Comparison of ENCODE assay signal across 1 cellular context in the genomic region with DNA sequence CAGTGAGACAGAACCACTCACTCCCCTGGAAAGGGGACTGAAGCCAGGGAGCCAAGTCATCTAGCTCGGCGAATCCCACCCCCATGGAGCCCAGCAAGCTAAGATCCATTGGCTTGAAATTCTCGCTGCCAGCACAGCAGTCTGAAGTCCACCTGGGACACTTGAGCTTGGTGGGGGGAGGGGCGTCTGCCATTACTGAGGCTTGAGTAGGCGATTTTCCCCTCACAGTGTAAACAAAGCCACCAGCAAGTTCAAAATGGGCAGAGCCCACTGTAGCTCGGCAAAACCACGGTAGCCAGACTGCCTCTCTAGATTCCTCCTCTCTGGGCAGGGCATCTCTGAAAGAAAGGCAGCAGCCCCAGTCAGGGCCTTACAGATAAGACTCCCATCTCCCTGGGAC.
A peak's percentile ranks its signal among the peaks of the same experiment; 100 is the strongest.
TF ChIP-seq lines count a peak whose summit lies in the region.
"Not testable (repeated sequence)": the region's sequence is repeated elsewhere in the genome, so short reads cannot be mapped to it uniquely, and the experiment has no call there.

No MANE protein-coding gene starts in this region.

TF ChIP-seq in HepG2, 621 proteins besides CTCF, POLR2A, EP300 and RAD21:
- TF ChIP-seq, protein P1, sequence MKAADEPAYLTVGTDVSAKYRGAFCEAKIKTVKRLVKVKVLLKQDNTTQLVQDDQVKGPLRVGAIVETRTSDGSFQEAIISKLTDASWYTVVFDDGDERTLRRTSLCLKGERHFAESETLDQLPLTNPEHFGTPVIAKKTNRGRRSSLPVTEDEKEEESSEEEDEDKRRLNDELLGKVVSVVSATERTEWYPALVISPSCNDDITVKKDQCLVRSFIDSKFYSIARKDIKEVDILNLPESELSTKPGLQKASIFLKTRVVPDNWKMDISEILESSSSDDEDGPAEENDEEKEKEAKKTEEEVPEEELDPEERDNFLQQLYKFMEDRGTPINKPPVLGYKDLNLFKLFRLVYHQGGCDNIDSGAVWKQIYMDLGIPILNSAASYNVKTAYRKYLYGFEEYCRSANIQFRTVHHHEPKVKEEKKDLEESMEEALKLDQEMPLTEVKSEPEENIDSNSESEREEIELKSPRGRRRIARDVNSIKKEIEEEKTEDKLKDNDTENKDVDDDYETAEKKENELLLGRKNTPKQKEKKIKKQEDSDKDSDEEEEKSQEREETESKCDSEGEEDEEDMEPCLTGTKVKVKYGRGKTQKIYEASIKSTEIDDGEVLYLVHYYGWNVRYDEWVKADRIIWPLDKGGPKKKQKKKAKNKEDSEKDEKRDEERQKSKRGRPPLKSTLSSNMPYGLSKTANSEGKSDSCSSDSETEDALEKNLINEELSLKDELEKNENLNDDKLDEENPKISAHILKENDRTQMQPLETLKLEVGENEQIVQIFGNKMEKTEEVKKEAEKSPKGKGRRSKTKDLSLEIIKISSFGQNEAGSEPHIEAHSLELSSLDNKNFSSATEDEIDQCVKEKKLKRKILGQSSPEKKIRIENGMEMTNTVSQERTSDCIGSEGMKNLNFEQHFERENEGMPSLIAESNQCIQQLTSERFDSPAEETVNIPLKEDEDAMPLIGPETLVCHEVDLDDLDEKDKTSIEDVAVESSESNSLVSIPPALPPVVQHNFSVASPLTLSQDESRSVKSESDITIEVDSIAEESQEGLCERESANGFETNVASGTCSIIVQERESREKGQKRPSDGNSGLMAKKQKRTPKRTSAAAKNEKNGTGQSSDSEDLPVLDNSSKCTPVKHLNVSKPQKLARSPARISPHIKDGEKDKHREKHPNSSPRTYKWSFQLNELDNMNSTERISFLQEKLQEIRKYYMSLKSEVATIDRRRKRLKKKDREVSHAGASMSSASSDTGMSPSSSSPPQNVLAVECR (CRISPR knock-in tag; IDR thresholded peaks at IDR 0.05; ENCODE audit: borderline replicate concordance) = 0 out of 2 replicates have a peak, but pooled peaks have one; percentile 38
- TF ChIP-seq ZNF644 (CRISPR knock-in tag; IDR thresholded peaks at IDR 0.05; ENCODE audit: low read depth) (0 out of 2 replicates have a peak, but pooled peaks have one; percentile 9), HOXA3 (CRISPR knock-in tag; IDR thresholded peaks at IDR 0.05) (peak; percentile 58), HNF4A (CRISPR knock-in tag; IDR thresholded peaks at IDR 0.05) (peak; percentile 69), SP4 (CRISPR knock-in tag; IDR thresholded peaks at IDR 0.05) (0 out of 2 replicates have a peak, but pooled peaks have one; percentile 1), ZNF329 (CRISPR knock-in tag; IDR thresholded peaks at IDR 0.05; ENCODE audit: low read depth) (0 out of 2 replicates have a peak, but pooled peaks have one; percentile 20), ZMYM4 (CRISPR knock-in tag; IDR thresholded peaks at IDR 0.05) (0 out of 2 replicates have a peak, but pooled peaks have one; percentile 37), FOXA1 (CRISPR knock-in tag; IDR thresholded peaks at IDR 0.05) (peak; percentile 61), FOXA3 (CRISPR knock-in tag; IDR thresholded peaks at IDR 0.05) (peak; percentile 57; the same call in 1 of the 2 replicates), SALL1 (CRISPR knock-in tag; IDR thresholded peaks at IDR 0.05) (peak; percentile 25; the same call in 1 of the 2 replicates), ZNF501 (CRISPR knock-in tag; IDR thresholded peaks at IDR 0.05) (0 out of 2 replicates have a peak, but pooled peaks have one; percentile 47)
- TF ChIP-seq, protein P2, sequence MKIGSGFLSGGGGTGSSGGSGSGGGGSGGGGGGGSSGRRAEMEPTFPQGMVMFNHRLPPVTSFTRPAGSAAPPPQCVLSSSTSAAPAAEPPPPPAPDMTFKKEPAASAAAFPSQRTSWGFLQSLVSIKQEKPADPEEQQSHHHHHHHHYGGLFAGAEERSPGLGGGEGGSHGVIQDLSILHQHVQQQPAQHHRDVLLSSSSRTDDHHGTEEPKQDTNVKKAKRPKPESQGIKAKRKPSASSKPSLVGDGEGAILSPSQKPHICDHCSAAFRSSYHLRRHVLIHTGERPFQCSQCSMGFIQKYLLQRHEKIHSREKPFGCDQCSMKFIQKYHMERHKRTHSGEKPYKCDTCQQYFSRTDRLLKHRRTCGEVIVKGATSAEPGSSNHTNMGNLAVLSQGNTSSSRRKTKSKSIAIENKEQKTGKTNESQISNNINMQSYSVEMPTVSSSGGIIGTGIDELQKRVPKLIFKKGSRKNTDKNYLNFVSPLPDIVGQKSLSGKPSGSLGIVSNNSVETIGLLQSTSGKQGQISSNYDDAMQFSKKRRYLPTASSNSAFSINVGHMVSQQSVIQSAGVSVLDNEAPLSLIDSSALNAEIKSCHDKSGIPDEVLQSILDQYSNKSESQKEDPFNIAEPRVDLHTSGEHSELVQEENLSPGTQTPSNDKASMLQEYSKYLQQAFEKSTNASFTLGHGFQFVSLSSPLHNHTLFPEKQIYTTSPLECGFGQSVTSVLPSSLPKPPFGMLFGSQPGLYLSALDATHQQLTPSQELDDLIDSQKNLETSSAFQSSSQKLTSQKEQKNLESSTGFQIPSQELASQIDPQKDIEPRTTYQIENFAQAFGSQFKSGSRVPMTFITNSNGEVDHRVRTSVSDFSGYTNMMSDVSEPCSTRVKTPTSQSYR (CRISPR knock-in tag; IDR thresholded peaks at IDR 0.05; ENCODE audit: borderline replicate concordance) = peak; percentile 96
- TF ChIP-seq, protein P3, sequence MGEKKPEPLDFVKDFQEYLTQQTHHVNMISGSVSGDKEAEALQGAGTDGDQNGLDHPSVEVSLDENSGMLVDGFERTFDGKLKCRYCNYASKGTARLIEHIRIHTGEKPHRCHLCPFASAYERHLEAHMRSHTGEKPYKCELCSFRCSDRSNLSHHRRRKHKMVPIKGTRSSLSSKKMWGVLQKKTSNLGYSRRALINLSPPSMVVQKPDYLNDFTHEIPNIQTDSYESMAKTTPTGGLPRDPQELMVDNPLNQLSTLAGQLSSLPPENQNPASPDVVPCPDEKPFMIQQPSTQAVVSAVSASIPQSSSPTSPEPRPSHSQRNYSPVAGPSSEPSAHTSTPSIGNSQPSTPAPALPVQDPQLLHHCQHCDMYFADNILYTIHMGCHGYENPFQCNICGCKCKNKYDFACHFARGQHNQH (CRISPR knock-in tag; IDR thresholded peaks at IDR 0.05) = 0 out of 2 replicates have a peak, but pooled peaks have one; percentile 19
- TF ChIP-seq, protein P4, sequence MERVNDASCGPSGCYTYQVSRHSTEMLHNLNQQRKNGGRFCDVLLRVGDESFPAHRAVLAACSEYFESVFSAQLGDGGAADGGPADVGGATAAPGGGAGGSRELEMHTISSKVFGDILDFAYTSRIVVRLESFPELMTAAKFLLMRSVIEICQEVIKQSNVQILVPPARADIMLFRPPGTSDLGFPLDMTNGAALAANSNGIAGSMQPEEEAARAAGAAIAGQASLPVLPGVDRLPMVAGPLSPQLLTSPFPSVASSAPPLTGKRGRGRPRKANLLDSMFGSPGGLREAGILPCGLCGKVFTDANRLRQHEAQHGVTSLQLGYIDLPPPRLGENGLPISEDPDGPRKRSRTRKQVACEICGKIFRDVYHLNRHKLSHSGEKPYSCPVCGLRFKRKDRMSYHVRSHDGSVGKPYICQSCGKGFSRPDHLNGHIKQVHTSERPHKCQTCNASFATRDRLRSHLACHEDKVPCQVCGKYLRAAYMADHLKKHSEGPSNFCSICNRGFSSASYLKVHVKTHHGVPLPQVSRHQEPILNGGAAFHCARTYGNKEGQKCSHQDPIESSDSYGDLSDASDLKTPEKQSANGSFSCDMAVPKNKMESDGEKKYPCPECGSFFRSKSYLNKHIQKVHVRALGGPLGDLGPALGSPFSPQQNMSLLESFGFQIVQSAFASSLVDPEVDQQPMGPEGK (CRISPR knock-in tag; IDR thresholded peaks at IDR 0.05) = 0 out of 2 replicates have a peak, but pooled peaks have one; percentile 20
- TF ChIP-seq FOXA1 (IDR thresholded peaks at IDR 0.05) = not testable (repeated sequence)
- TF ChIP-seq, protein P5, sequence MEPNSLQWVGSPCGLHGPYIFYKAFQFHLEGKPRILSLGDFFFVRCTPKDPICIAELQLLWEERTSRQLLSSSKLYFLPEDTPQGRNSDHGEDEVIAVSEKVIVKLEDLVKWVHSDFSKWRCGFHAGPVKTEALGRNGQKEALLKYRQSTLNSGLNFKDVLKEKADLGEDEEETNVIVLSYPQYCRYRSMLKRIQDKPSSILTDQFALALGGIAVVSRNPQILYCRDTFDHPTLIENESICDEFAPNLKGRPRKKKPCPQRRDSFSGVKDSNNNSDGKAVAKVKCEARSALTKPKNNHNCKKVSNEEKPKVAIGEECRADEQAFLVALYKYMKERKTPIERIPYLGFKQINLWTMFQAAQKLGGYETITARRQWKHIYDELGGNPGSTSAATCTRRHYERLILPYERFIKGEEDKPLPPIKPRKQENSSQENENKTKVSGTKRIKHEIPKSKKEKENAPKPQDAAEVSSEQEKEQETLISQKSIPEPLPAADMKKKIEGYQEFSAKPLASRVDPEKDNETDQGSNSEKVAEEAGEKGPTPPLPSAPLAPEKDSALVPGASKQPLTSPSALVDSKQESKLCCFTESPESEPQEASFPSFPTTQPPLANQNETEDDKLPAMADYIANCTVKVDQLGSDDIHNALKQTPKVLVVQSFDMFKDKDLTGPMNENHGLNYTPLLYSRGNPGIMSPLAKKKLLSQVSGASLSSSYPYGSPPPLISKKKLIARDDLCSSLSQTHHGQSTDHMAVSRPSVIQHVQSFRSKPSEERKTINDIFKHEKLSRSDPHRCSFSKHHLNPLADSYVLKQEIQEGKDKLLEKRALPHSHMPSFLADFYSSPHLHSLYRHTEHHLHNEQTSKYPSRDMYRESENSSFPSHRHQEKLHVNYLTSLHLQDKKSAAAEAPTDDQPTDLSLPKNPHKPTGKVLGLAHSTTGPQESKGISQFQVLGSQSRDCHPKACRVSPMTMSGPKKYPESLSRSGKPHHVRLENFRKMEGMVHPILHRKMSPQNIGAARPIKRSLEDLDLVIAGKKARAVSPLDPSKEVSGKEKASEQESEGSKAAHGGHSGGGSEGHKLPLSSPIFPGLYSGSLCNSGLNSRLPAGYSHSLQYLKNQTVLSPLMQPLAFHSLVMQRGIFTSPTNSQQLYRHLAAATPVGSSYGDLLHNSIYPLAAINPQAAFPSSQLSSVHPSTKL (CRISPR knock-in tag; IDR thresholded peaks at IDR 0.05) = peak; percentile 56; the same call in 1 of the 2 replicates
TF ChIP-seq in HepG2: peak in this region for 15; not testable (repeated sequence) for 606.
